1 cellular context compared by ENCODE assay signal in the genomic region with DNA sequence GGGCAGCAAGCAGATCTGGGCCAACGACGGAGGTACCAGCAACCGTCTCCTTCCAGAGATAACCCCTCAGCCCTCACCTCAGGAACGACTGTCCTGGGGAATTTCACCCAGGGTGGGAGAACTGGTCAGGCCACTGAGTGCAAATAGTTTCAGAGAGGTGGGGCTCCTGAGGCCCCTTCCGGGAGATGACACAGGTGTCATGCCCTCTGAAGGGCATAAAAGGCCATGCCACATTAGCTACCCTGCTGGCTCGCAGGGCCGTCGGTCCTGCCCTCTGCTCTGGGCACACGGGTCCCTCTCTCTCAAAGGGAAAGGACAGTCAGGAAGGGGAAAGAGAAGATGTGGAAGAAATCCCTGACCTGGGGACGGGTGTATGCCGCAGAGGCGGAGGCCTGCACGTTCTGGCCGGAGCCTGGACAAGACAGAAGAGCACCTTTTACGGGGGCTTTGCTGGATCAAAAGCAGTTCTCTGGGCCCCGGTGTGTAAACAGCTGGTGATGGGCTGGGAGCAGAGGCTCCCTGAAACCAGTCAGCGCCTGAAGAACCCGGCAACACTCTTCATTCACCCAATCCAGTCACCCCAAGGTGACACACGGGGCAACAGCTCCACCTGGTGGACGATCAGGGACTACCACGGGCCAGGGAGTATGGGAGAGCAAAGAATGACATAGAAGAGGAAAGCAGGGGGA.
TF ChIP-seq lines count a peak whose summit lies in the region.

No MANE protein-coding gene starts in this region.

TF ChIP-seq in HEK293, 187 proteins besides CTCF, POLR2A, EP300 and RAD21 (continued from another document and continues in another):
- TF ChIP-seq GLIS2 (tag by site-specific recombination; IDR thresholded peaks at IDR 0.05) (no peak), MEIS1 (CRISPR knock-in tag; IDR thresholded peaks at IDR 0.05; ENCODE audit: borderline replicate concordance) (no peak), ZNF692 (tag by site-specific recombination; IDR thresholded peaks at IDR 0.05) (0 out of 2 replicates have a peak, but pooled peaks have one; percentile 60), ZNF184 (tag by site-specific recombination; IDR thresholded peaks at IDR 0.05) (no peak), ZNF548 (tag by site-specific recombination; IDR thresholded peaks at IDR 0.05) (no peak), ZNF391 (tag by site-specific recombination; IDR thresholded peaks at IDR 0.05; ENCODE audit: borderline replicate concordance, low read depth) (peak; percentile 32; the same call in 1 of the 2 replicates), ZNF629 (tag by site-specific recombination; IDR thresholded peaks at IDR 0.05) (peak; percentile 23; the same call in 1 of the 2 replicates), ZNF16 (tag by site-specific recombination; IDR thresholded peaks at IDR 0.05; ENCODE audit: low read depth) (no peak), SETDB1 (IDR thresholded peaks at IDR 0.05; ENCODE audit: insufficient read length, low read length) (no peak), ZNF169 (tag by site-specific recombination; IDR thresholded peaks at IDR 0.05) (no peak), MYNN (tag by site-specific recombination; IDR thresholded peaks at IDR 0.05; ENCODE audit: borderline replicate concordance) (no peak), ZNF76 (tag by site-specific recombination; IDR thresholded peaks at IDR 0.05; ENCODE audit: borderline replicate concordance, low read depth) (0 out of 2 replicates have a peak, but pooled peaks have one; percentile 28), FEZF1 (tag by site-specific recombination; IDR thresholded peaks at IDR 0.05) (no peak), ZNF610 (tag by site-specific recombination; IDR thresholded peaks at IDR 0.05; ENCODE audit: borderline replicate concordance) (no peak), HIC1 (tag by site-specific recombination; IDR thresholded peaks at IDR 0.05) (no peak), ZNF488 (tag by site-specific recombination; IDR thresholded peaks at IDR 0.05) (no peak), ZNF426 (tag by site-specific recombination; IDR thresholded peaks at IDR 0.05) (no peak), RBAK (tag by site-specific recombination; IDR thresholded peaks at IDR 0.05) (no peak), ZNF366 (tag by site-specific recombination; conservative IDR thresholded peaks at IDR 0.05) (peak; percentile 68; the same call in 1 of the 2 replicates), ZNF335 (tag by site-specific recombination; conservative IDR thresholded peaks at IDR 0.05) (0 out of 2 replicates have a peak, but pooled peaks have one; percentile 27), ZNF621 (tag by site-specific recombination; IDR thresholded peaks at IDR 0.05) (no peak), ZBTB17 (tag by site-specific recombination; IDR thresholded peaks at IDR 0.05) (peak; percentile 73), TCF7L2 (IDR thresholded peaks at IDR 0.05; ENCODE audit: borderline replicate concordance, low read depth, low read length) (no peak), ZNF600 (tag by site-specific recombination; IDR thresholded peaks at IDR 0.05) (no peak), ZNF157 (tag by site-specific recombination; IDR thresholded peaks at IDR 0.05) (no peak), ZNF785 (tag by site-specific recombination; IDR thresholded peaks at IDR 0.05) (no peak), ZNF560 (tag by site-specific recombination; IDR thresholded peaks at IDR 0.05; ENCODE audit: borderline replicate concordance) (no peak), KLF9 (tag by site-specific recombination; IDR thresholded peaks at IDR 0.05; ENCODE audit: low read depth) (no peak), ZFP69B (tag by site-specific recombination; IDR thresholded peaks at IDR 0.05) (no peak), KLF16 (tag by site-specific recombination; IDR thresholded peaks at IDR 0.05) (no peak), ZNF423 (tag by site-specific recombination; IDR thresholded peaks at IDR 0.05) (no peak), ZNF37A (tag by site-specific recombination; IDR thresholded peaks at IDR 0.05) (no peak), ZBTB8A (tag by site-specific recombination; IDR thresholded peaks at IDR 0.05) (peak; percentile 36; the same call in 1 of the 2 replicates), ZNF148 (tag by site-specific recombination; IDR thresholded peaks at IDR 0.05; ENCODE audit: borderline replicate concordance) (no peak), ZNF626 (tag by site-specific recombination; IDR thresholded peaks at IDR 0.05) (no peak), HOXD13 (CRISPR knock-in tag; IDR thresholded peaks at IDR 0.05; ENCODE audit: borderline replicate concordance) (no peak), KLF10 (tag by site-specific recombination; IDR thresholded peaks at IDR 0.05) (no peak)
- TF ChIP-seq, protein P1, sequence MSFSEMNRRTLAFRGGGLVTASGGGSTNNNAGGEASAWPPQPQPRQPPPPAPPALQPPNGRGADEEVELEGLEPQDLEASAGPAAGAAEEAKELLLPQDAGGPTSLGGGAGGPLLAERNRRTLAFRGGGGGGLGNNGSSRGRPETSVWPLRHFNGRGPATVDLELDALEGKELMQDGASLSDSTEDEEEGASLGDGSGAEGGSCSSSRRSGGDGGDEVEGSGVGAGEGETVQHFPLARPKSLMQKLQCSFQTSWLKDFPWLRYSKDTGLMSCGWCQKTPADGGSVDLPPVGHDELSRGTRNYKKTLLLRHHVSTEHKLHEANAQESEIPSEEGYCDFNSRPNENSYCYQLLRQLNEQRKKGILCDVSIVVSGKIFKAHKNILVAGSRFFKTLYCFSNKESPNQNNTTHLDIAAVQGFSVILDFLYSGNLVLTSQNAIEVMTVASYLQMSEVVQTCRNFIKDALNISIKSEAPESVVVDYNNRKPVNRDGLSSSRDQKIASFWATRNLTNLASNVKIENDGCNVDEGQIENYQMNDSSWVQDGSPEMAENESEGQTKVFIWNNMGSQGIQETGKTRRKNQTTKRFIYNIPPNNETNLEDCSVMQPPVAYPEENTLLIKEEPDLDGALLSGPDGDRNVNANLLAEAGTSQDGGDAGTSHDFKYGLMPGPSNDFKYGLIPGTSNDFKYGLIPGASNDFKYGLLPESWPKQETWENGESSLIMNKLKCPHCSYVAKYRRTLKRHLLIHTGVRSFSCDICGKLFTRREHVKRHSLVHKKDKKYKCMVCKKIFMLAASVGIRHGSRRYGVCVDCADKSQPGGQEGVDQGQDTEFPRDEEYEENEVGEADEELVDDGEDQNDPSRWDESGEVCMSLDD (tag by site-specific recombination; IDR thresholded peaks at IDR 0.05), result peak; percentile 51; the same call in 1 of the 2 replicates
- TF ChIP-seq, protein P2, sequence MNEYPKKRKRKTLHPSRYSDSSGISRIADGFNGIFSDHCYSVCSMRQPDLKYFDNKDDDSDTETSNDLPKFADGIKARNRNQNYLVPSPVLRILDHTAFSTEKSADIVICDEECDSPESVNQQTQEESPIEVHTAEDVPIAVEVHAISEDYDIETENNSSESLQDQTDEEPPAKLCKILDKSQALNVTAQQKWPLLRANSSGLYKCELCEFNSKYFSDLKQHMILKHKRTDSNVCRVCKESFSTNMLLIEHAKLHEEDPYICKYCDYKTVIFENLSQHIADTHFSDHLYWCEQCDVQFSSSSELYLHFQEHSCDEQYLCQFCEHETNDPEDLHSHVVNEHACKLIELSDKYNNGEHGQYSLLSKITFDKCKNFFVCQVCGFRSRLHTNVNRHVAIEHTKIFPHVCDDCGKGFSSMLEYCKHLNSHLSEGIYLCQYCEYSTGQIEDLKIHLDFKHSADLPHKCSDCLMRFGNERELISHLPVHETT (tag by site-specific recombination; IDR thresholded peaks at IDR 0.05), result no peak
- TF ChIP-seq, protein P3, sequence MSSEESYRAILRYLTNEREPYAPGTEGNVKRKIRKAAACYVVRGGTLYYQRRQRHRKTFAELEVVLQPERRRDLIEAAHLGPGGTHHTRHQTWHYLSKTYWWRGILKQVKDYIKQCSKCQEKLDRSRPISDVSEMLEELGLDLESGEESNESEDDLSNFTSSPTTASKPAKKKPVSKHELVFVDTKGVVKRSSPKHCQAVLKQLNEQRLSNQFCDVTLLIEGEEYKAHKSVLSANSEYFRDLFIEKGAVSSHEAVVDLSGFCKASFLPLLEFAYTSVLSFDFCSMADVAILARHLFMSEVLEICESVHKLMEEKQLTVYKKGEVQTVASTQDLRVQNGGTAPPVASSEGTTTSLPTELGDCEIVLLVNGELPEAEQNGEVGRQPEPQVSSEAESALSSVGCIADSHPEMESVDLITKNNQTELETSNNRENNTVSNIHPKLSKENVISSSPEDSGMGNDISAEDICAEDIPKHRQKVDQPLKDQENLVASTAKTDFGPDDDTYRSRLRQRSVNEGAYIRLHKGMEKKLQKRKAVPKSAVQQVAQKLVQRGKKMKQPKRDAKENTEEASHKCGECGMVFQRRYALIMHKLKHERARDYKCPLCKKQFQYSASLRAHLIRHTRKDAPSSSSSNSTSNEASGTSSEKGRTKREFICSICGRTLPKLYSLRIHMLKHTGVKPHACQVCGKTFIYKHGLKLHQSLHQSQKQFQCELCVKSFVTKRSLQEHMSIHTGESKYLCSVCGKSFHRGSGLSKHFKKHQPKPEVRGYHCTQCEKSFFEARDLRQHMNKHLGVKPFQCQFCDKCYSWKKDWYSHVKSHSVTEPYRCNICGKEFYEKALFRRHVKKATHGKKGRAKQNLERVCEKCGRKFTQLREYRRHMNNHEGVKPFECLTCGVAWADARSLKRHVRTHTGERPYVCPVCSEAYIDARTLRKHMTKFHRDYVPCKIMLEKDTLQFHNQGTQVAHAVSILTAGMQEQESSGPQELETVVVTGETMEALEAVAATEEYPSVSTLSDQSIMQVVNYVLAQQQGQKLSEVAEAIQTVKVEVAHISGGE (tag by site-specific recombination; conservative IDR thresholded peaks at IDR 0.05; ENCODE audit: low read depth), result no peak
- TF ChIP-seq, protein P4, sequence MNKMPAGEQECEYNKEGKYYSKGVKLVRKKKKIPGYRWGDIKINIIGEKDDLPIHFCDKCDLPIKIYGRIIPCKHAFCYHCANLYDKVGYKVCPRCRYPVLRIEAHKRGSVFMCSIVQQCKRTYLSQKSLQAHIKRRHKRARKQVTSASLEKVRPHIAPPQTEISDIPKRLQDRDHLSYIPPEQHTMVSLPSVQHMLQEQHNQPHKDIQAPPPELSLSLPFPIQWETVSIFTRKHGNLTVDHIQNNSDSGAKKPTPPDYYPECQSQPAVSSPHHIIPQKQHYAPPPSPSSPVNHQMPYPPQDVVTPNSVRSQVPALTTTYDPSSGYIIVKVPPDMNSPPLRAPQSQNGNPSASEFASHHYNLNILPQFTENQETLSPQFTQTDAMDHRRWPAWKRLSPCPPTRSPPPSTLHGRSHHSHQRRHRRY (tag by site-specific recombination; IDR thresholded peaks at IDR 0.05), result no peak
